In the genomic region with DNA sequence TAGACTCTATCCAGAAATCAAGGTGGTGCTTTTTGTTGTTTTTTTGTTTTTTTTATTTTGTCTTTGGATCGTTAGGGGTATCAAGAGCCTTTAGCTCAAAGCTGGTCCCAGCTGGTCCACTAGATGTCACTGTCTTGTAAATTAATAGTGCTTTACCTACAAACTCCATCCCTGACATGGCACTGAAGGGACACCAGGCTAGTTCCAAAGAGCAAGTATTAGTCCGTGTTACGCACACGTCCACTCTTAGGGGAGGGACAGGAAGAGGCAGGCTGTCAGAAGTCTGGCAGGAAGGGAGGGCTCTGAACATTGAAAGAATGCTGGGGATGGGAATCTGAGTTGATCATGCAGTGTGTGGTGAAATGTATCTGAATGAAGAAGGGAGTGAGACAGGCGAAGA, we compare ENCODE assay signal across 1 cellular context.
TF ChIP-seq lines count a peak whose summit lies in the region.

No MANE protein-coding gene starts in this region.

TF ChIP-seq in HepG2, 621 proteins besides CTCF, POLR2A, EP300 and RAD21 (continued from another document):
- TF ChIP-seq ZSCAN5A (CRISPR knock-in tag; IDR thresholded peaks at IDR 0.05; ENCODE audit: borderline replicate concordance) (peak; percentile 81; the same call in 1 of the 2 replicates), STAG1 (CRISPR knock-in tag; IDR thresholded peaks at IDR 0.05) (peak; percentile 42), ZNF577 (CRISPR knock-in tag; IDR thresholded peaks at IDR 0.05; ENCODE audit: borderline replicate concordance, low read depth) (no peak), SP140L (CRISPR knock-in tag; IDR thresholded peaks at IDR 0.05; ENCODE audit: borderline replicate concordance) (no peak)
